In genomic region chr5:137564475-137564961, GRCh38 we compare ENCODE assay signal across 14 cellular contexts.
A peak's percentile ranks its signal among the peaks of the same experiment; 100 is the strongest.
DNase-seq lines count a peak whose midpoint lies in the region; ATAC-seq and TF ChIP-seq lines count a peak whose summit lies in the region.
"Had no signal": no experiment of that assay in that cellular context is flagged by ENCODE, and none has a peak within 500 bp of the region (broad histone marks: within the 10 kb centered on the region; RNA-seq: fewer than 3 reads in every experiment).

No MANE protein-coding gene starts in this region.

- H3K18ac ChIP-seq in neuronal stem cell (ENCODE audit: low read length) = no peak overlapping the region

- no peak overlapping the region for H2BK12ac ChIP-seq in neuronal stem cell (ENCODE audit: low read length)

- CTCF ChIA-PET in RWPE1 (lab: Yijun Ruan, JAX) = interaction anchor here (0.6 kb wide), 1 partner anchor 245 kb away, joined by 3 read pairs; no protein-coding TSS in a partner anchor

- peaks cover 8 to 24% of the 10 kb centered on the region in 2 donors for H3K4me1 ChIP-seq in neuronal stem cell (ENCODE audit: control insufficient read depth in 2 of 2, insufficient read depth in 1 of 2, low read depth in 1 of 2, low read length in 2 of 2)

- no peak overlapping the region for H2AK5ac ChIP-seq in neuronal stem cell (ENCODE audit: low read depth, low read length)

- no peak overlapping the region for H3K4ac ChIP-seq in neuronal stem cell (ENCODE audit: low read length)

- no peak overlapping the region for H2BK5ac ChIP-seq in neuronal stem cell (ENCODE audit: low read length)

- H3K9me3 ChIP-seq in neuronal stem cell (replicated peaks in 1 of 2; ENCODE audit: control insufficient read depth in 2 of 2, insufficient read depth in 1 of 2, low read depth in 1 of 2, low read length in 2 of 2) = no peaks in the 10 kb centered on the region

- no CpG with 5 or more reads among the region's 5 CpGs for WGBS in neuronal stem cell (ENCODE audit: extremely low coverage in 2 of 2, insufficient read length in 2 of 2, insufficient replicate concordance in 1 of 2), 2 donors

- no peak overlapping the region for H4K8ac ChIP-seq in neuronal stem cell (ENCODE audit: low read depth, low read length)

- no peak for ATAC-seq in HG03460 (IDR thresholded peaks at IDR 0.05; ENCODE audit: unreplicated experiment)
- ATAC-seq: PC-3 had no signal

- H3K36me3 ChIP-seq in neuronal stem cell (replicated peaks in 1 of 2; ENCODE audit: control insufficient read depth in 2 of 2, insufficient read depth in 2 of 2, low read length in 2 of 2) = no peaks in the 10 kb centered on the region

- no peak overlapping the region for H3K4me2 ChIP-seq in neuronal stem cell (ENCODE audit: insufficient read depth, low read length, poor library complexity, severe bottlenecking)

- TF ChIP-seq CTCF in RWPE1 (conservative IDR thresholded peaks at IDR 0.05; ENCODE audit: low read depth) (no peak), epithelial cell of proximal tubule (conservative IDR thresholded peaks at IDR 0.05; ENCODE audit: low read depth, low read length) (no peak)

- no peak overlapping the region for H3K4me3 ChIP-seq in epithelial cell of proximal tubule (ENCODE audit: low read depth, low read length)
- no peak overlapping the region for H3K4me3 ChIP-seq in neuronal stem cell (ENCODE audit: low read length in 2 of 2)

- no peak overlapping the region for H3K23ac ChIP-seq in neuronal stem cell (ENCODE audit: low read depth, low read length, poor library complexity)

- H2AFZ ChIP-seq in neuronal stem cell (ENCODE audit: low read length) = no peak overlapping the region

- H4K91ac ChIP-seq in neuronal stem cell (ENCODE audit: low read depth, low read length, poor library complexity) = no peak overlapping the region

- H2BK120ac ChIP-seq in neuronal stem cell (ENCODE audit: low read depth, low read length) = no peak overlapping the region

- no peak overlapping the region for H2BK15ac ChIP-seq in neuronal stem cell (ENCODE audit: low read length)

- H3K14ac ChIP-seq in neuronal stem cell (ENCODE audit: low read length) = no peak overlapping the region

- peak; percentile 41 for DNase-seq in ELR (ENCODE audit: low read depth)
- no peak for DNase-seq in RWPE1 (ENCODE audit: low spot score)
- peak; percentile 46 for DNase-seq in epithelial cell of proximal tubule (ENCODE audit: low read depth)
- DNase-seq in renal cortical epithelial cell (ENCODE audit: low read depth) = peak; percentile 79
- DNase-seq in glomerular visceral epithelial cell (ENCODE audit: extremely low spot score) = no peak
- DNase-seq in neuronal stem cell (ENCODE audit: low spot score) = no peak
- DNase-seq in COLO668 (lab: John Stamatoyannopoulos, UW; ENCODE audit: unreplicated experiment) = no peak
- DNase-seq: activated CD4-positive, alpha-beta T cell treated with anti-CD3 and anti-CD28 coated beads, Interleukin-2, amount 10 ng/mL, durations not matched to agents 7 days and 5 days; activated effector memory CD4-positive, alpha-beta T cell treated with Interleukin-2 at 50 U/mL for 16 hours; Calu3; erythroblast; occipital lobe; PC-3 had no signal

- no peaks in the 10 kb centered on the region for H3K79me1 ChIP-seq in neuronal stem cell (ENCODE audit: low read depth, low read length)

- H3K27ac ChIP-seq in RWPE1 (peak overlapping the region; percentile 84), neuronal stem cell (replicated peaks; ENCODE audit: low read length) (no peak overlapping the region)

- H3K27me3 ChIP-seq in neuronal stem cell (ENCODE audit: control insufficient read depth in 3 of 3, insufficient read depth in 3 of 3, low read depth in 1 of 3, low read length in 3 of 3) = peaks cover 0 to 24% (median 0%) of the 10 kb centered on the region in 3 experiments

- POLR2A ChIA-PET in RWPE1 (lab: Yijun Ruan, JAX; ENCODE audit: low non-redundant PET) = no interaction called here

- H3K9ac ChIP-seq in neuronal stem cell (ENCODE audit: low read depth, low read length, poor library complexity) = no peak overlapping the region

Comparison
In these comparisons a context has a peak if more than half of its experiments do, and no peak if none do; other contexts are left out.
1. DNase-seq: peak in ELR (single experiment), epithelial cell of proximal tubule (single experiment) and renal cortical epithelial cell (single experiment); none in RWPE1 (single experiment), glomerular visceral epithelial cell (single experiment), neuronal stem cell (single experiment) and COLO668 (single experiment).